ENCODE assay signal across 29 cellular contexts in the genomic region with DNA sequence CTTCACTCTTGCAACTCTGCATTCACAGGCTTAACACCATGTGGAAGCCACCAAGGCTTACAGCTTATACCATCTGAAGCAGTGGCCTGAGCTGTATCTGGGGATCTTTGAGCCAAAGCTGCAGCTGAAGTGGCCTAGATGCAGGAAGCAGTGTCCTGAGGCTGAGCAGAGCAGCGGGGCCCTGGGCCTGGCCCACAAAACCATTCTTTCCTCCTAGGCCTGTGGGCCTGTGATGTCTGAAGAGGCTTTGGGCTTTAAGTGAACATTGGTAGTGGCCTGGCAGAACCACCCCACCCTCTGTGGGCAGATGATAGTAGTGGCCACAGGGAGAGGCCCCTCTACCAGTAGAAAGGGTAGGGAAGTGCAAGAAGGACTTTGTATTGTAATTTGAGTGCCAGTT.
"Had no signal": no experiment of that assay in that cellular context is flagged by ENCODE, and none has a peak within 500 bp of the region (broad histone marks: within the 10 kb centered on the region; RNA-seq: fewer than 3 reads in every experiment).

No MANE protein-coding gene starts in this region.

- H3K4me3 Mint-ChIP-seq: stimulated activated effector memory CD8-positive, alpha-beta T cell treated with anti-CD3 and anti-CD28 coated beads, Interleukin-12 subunit alpha, Interleukin-12 subunit beta, amount 100 ng/mL, for 72 hours; stimulated activated memory B cell treated with anti-CD40 and anti-IgM and Interleukin-4, amounts not matched to agents 10 μg/mL and 1 μg/mL and 100 μg/mL, for 72 hours; stimulated activated naive B cell treated with anti-CD40 and anti-IgM and Interleukin-4, amounts not matched to agents 10 μg/mL and 1 μg/mL and 100 μg/mL, for 72 hours; stimulated activated naive CD8-positive, alpha-beta T cell treated with anti-CD3 and anti-CD28 coated beads, Interleukin-15, amount 100 ng/mL, for 72 hours; stimulated activated naive CD8-positive, alpha-beta T cell treated with anti-CD3 and anti-CD28 coated beads, Interleukin-15, Interleukin-2, amounts not matched to agents 100 ng/mL and 50 ng/mL, for 24 hours; type B pancreatic cell had no signal

- H3K27ac ChIP-seq: stomach, suprapubic skin, testis, thoracic aorta, thyroid gland, tibial artery, tibial nerve, transverse colon, upper lobe of left lung, upper lobe of right lung, uterus, vagina had no signal

- H3K9me3 Mint-ChIP-seq: stimulated activated effector memory CD8-positive, alpha-beta T cell treated with anti-CD3 and anti-CD28 coated beads, Interleukin-12 subunit alpha, Interleukin-12 subunit beta, amount 100 ng/mL, for 72 hours; stimulated activated memory B cell treated with anti-CD40 and anti-IgM and Interleukin-4, amounts not matched to agents 10 μg/mL and 1 μg/mL and 100 μg/mL, for 72 hours; type B pancreatic cell had no signal

- H3K36me3 ChIP-seq: stomach, suprapubic skin, thoracic aorta, thyroid gland, tibial artery, tibial nerve, transverse colon, upper lobe of left lung, upper lobe of right lung, uterus, vagina had no signal

- H3K4me1 Mint-ChIP-seq: stimulated activated memory B cell treated with anti-CD40 and anti-IgM and Interleukin-4, amounts not matched to agents 10 μg/mL and 1 μg/mL and 100 μg/mL, for 72 hours; stimulated activated naive B cell treated with anti-CD40 and anti-IgM and Interleukin-4, amounts not matched to agents 10 μg/mL and 1 μg/mL and 100 μg/mL, for 72 hours had no signal

- H3K4me3 ChIP-seq: stomach, suprapubic skin, testis, thoracic aorta, thyroid gland, tibial artery, tibial nerve, transverse colon, upper lobe of left lung, upper lobe of right lung, uterus, vagina had no signal

- ATAC-seq: stimulated activated effector memory CD8-positive, alpha-beta T cell treated with anti-CD3 and anti-CD28 coated beads, Interleukin-12 subunit alpha, Interleukin-12 subunit beta, amount 100 ng/mL, for 72 hours; stimulated activated memory B cell treated with anti-CD40 and anti-IgM and Interleukin-4, amounts not matched to agents 10 μg/mL and 1 μg/mL and 100 μg/mL, for 72 hours; stimulated activated naive B cell treated with anti-CD40 and anti-IgM and Interleukin-4, amounts not matched to agents 10 μg/mL and 1 μg/mL and 100 μg/mL, for 72 hours; stimulated activated naive CD8-positive, alpha-beta T cell treated with anti-CD3 and anti-CD28 coated beads, Interleukin-15, amount 100 ng/mL, for 72 hours; stimulated activated naive CD8-positive, alpha-beta T cell treated with anti-CD3 and anti-CD28 coated beads, Interleukin-15, Interleukin-2, amounts not matched to agents 100 U/mL and 50 U/mL, for 24 hours; upper lobe of right lung had no signal

- H3K36me3 Mint-ChIP-seq: stimulated activated effector memory CD8-positive, alpha-beta T cell treated with anti-CD3 and anti-CD28 coated beads, Interleukin-12 subunit alpha, Interleukin-12 subunit beta, amount 100 ng/mL, for 72 hours; type B pancreatic cell had no signal

- H3K4me1 ChIP-seq: stomach, suprapubic skin, testis, thyroid gland, tibial artery, tibial nerve, transverse colon, upper lobe of left lung, upper lobe of right lung, uterus, vagina had no signal

- DNase-seq: stimulated activated CD4-positive, alpha-beta T cell treated with anti-CD3 and anti-CD28 coated beads, Interleukin-2, amount 100 ng/mL, for 48 hours; stimulated activated CD4-positive, alpha-beta T cell treated with anti-CD3 and anti-CD28 coated beads, Interleukin-4, amount 100 ng/mL, for 1 hour; stimulated activated CD4-positive, alpha-beta T cell treated with anti-CD3 and anti-CD28 coated beads, Interleukin-4, amount 100 ng/mL, for 24 hours; stimulated activated CD4-positive, alpha-beta T cell treated with anti-CD3 and anti-CD28 coated beads, Interleukin-4, amount 100 ng/mL, for 4 hours; stimulated activated CD8-positive, alpha-beta memory T cell treated with anti-CD3 and anti-CD28 coated beads, Interleukin-4, amount 100 ng/mL, for 48 hours; stimulated activated naive B cell treated with anti-CD40 and anti-IgM and Interleukin-4, amounts not matched to agents 10 μg/mL and 1 μg/mL and 100 μg/mL, for 72 hours; stimulated activated naive CD4-positive, alpha-beta T cell; stimulated activated naive CD4-positive, alpha-beta T cell treated with Interleukin-2 at 50 U/mL for 16 hours; stimulated activated naive CD8-positive, alpha-beta T cell treated with anti-CD3 and anti-CD28 coated beads, Interleukin-15, amount 100 ng/mL, for 72 hours; stimulated activated naive CD8-positive, alpha-beta T cell treated with anti-CD3 and anti-CD28 coated beads, Interleukin-15, Interleukin-2, amounts not matched to agents 100 U/mL and 50 U/mL, for 24 hours; stomach; substantia nigra; testis; thyroid gland; tibial artery; transverse colon; trophoblast cell; upper lobe of right lung; uterus had no signal

- H3K27me3 ChIP-seq: stomach, testis, thyroid gland, tibial artery, tibial nerve, transverse colon, upper lobe of left lung, upper lobe of right lung, vagina had no signal

- FAIRE-seq: urothelium cell line had no signal

- H3K9me3 ChIP-seq: testis, thoracic aorta, thyroid gland, upper lobe of left lung, upper lobe of right lung, uterus, vagina had no signal

- H3K27ac Mint-ChIP-seq: stimulated activated effector memory CD8-positive, alpha-beta T cell treated with anti-CD3 and anti-CD28 coated beads, Interleukin-12 subunit alpha, Interleukin-12 subunit beta, amount 100 ng/mL, for 72 hours; stimulated activated memory B cell treated with anti-CD40 and anti-IgM and Interleukin-4, amounts not matched to agents 10 μg/mL and 1 μg/mL and 100 μg/mL, for 72 hours; stimulated activated naive B cell treated with anti-CD40 and anti-IgM and Interleukin-4, amounts not matched to agents 10 μg/mL and 1 μg/mL and 100 μg/mL, for 72 hours; stimulated activated naive CD8-positive, alpha-beta T cell treated with anti-CD3 and anti-CD28 coated beads, Interleukin-15, amount 100 ng/mL, for 72 hours; stimulated activated naive CD8-positive, alpha-beta T cell treated with anti-CD3 and anti-CD28 coated beads, Interleukin-15, Interleukin-2, amounts not matched to agents 100 ng/mL and 50 ng/mL, for 24 hours; type B pancreatic cell had no signal
